ENCODE assay signal across 8 cellular contexts in the genomic region with DNA sequence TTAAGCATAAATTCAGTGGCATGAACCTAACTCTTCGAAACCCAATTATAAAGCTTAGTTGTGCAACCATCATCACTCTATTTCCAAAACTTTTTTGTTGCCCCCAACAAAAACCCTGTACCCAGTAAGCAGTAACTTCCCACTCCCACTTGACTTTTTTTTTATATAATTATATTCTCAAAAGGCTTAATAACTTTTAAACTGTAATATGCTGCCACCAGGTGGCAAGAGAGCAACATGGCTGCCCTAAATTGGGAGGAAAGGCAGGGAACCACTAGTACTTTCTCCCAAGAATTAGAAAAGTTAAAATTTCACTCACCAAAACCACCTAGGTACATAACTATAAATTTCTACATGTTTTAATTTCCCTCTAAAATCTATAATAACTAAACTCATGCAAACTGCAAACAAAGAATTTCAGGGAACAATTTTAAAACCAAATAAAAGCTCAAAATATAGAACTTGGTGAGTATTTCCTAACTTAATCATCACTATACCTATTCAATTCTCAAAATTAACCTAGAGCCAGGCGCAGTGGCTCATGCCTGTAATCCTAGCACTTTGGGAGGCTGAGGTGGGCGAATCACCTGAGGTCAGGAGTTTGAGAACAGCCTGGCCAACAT. TPM values are rescaled to one million over a fixed set of nuclear protein-coding genes. Genes with fewer than 3 reads are reported as not detected.
A peak's percentile ranks its signal among the peaks of the same experiment; 100 is the strongest.
DNase-seq lines count a peak whose midpoint lies in the region; TF ChIP-seq lines count a peak whose summit lies in the region.

No MANE protein-coding gene starts in this region.

- TF ChIP-seq POLR2A in adrenal gland (IDR thresholded peaks at IDR 0.05) (no peak), tibial nerve (IDR thresholded peaks at IDR 0.05) (no peak)

- H3K27me3 ChIP-seq in adrenal gland (no peaks in the 10 kb centered on the region), tibial nerve (no peaks in the 10 kb centered on the region)

- TF ChIP-seq EP300 in tibial nerve (IDR thresholded peaks at IDR 0.05): no peak

- DNase-seq in AG10803 (ENCODE audit: low read depth): peak; percentile 57
- peak; percentile 28 for DNase-seq in GM10248 (ENCODE audit: extremely low spot score)
- peak; percentile 57 to 65 for DNase-seq in NCI-H2081 (lab: John Stamatoyannopoulos, UW)
- peak in 6 of 7 donors; percentile 23 to 65 (median 38) for DNase-seq in adrenal gland
- DNase-seq in immature natural killer cell: peak; percentile 11 to 38 (median 13)
- DNase-seq in tibial nerve (ENCODE audit: low spot score in 2 of 2): peak in 1 of 2 donors; percentile 47
- no peak for DNase-seq in NCI-H187 treated with DMSO at 0.1 percent for 48 hours (lab: John Stamatoyannopoulos, UW)
- no peak for DNase-seq in activated naive CD4-positive, alpha-beta T cell treated with anti-CD3 and anti-CD28 coated beads, Interleukin-2, amount 50 U/mL, for 16 hours

- intact Hi-C loops in adrenal gland (cut with DNase I): no loop called here

- CTCF ChIA-PET in GM10248 (lab: Yijun Ruan, JAX): interaction anchor here (0.7 to 2.0 kb wide), 18 partner anchors 8 to 1248 kb away, joined by 3 to 27 read pairs (median 5); a partner anchor contains a TSS

- H3K4me3 ChIP-seq in AG10803 (ENCODE audit: low read length): no peak overlapping the region
- no peak overlapping the region for H3K4me3 ChIP-seq in adrenal gland
- no peak overlapping the region for H3K4me3 ChIP-seq in tibial nerve

- H3K36me3 Mint-ChIP-seq in immature natural killer cell: no peaks in the 10 kb centered on the region

- no peaks in the 10 kb centered on the region for H3K9me3 ChIP-seq in adrenal gland (replicated peaks in 1 of 3)
- H3K9me3 ChIP-seq in tibial nerve: no peaks in the 10 kb centered on the region

- 75 to 93% (median 85%) methylated on average over 3 of the region's 3 CpGs for WGBS in adrenal gland, 4 donors
- 89 to 92% methylated on average over 3 of the region's 3 CpGs for WGBS in tibial nerve, 2 donors

- TF ChIP-seq CTCF in AG10803 (conservative IDR thresholded peaks at IDR 0.05; ENCODE audit: low read length) (peak; percentile 78), GM10248 (IDR thresholded peaks at IDR 0.05; ENCODE audit: control extremely low read depth, extremely low read depth, low read depth, missing control alignments) (peak; percentile 58), adrenal gland (IDR thresholded peaks at IDR 0.05) (peak; percentile 54 to 81 (median 73)), tibial nerve (IDR thresholded peaks at IDR 0.05) (peak; percentile 54 to 74 (median 69))

- H3K4me1 ChIP-seq in adrenal gland (replicated peaks in 1 of 2) (peaks cover 6 to 7% of the 10 kb centered on the region in 2 donors), tibial nerve (peaks cover 0 to 49% (median 3%) of the 10 kb centered on the region in 4 donors)

- POLR2A ChIA-PET in GM10248 (lab: Yijun Ruan, JAX): no interaction called here

- H3K4me1 Mint-ChIP-seq in immature natural killer cell: peaks cover 16 to 34% of the 10 kb centered on the region in 2 donors

- no peak overlapping the region for H3K27ac Mint-ChIP-seq in immature natural killer cell

- H3K27ac ChIP-seq in adrenal gland: no peak overlapping the region
- H3K27ac ChIP-seq in tibial nerve: no peak overlapping the region

- H3K4me3 Mint-ChIP-seq in immature natural killer cell: no peak overlapping the region

- H3K36me3 ChIP-seq in adrenal gland (replicated peaks in 1 of 2): no peaks in the 10 kb centered on the region
- no peaks in the 10 kb centered on the region for H3K36me3 ChIP-seq in tibial nerve

- peaks cover 0 to 2% (median 0%) of the 10 kb centered on the region in 3 donors for H3K27me3 Mint-ChIP-seq in immature natural killer cell (ENCODE audit: low read depth in 3 of 3)

- no peaks in the 10 kb centered on the region for H3K9me3 Mint-ChIP-seq in immature natural killer cell

RNA-seq across cellular contexts. Expression of a gene that starts 50.2 kb away (rescaled TPM):
- total RNA-seq in adrenal gland (10 to 100 TPM; 14.9 to 43.7 (median 33.3) TPM), tibial nerve (10 to 100 TPM; 25.5 to 55.5 (median 32.0) TPM)
- polyA plus RNA-seq in adrenal gland (10 to 100 TPM in 1 of 3 donors, 1 to 10 TPM in 2; 5.4 to 19.1 (median 9.3) TPM), immature natural killer cell (10 to 100 TPM in 2 of 3 donors, 1 to 10 TPM in 1; 8.3 to 24.1 (median 15.3) TPM)

Comparison
In these comparisons a context has a peak if more than half of its experiments do, and no peak if none do; other contexts are left out.
1. DNase-seq: peak in AG10803 (single experiment), GM10248 (single experiment), NCI-H2081 (2 of 2), adrenal gland (6 of 7) and immature natural killer cell (3 of 3); none in NCI-H187 treated with DMSO at 0.1 percent for 48 hours (single experiment) and activated naive CD4-positive, alpha-beta T cell treated with anti-CD3 and anti-CD28 coated beads, Interleukin-2, amount 50 U/mL, for 16 hours (single experiment).
2. Peak in every context shown above with its lines, with median percentiles within 50 percentile points of each other: CTCF ChIP-seq.